Comparison of ENCODE assay signal across 8 cellular contexts in the genomic region with DNA sequence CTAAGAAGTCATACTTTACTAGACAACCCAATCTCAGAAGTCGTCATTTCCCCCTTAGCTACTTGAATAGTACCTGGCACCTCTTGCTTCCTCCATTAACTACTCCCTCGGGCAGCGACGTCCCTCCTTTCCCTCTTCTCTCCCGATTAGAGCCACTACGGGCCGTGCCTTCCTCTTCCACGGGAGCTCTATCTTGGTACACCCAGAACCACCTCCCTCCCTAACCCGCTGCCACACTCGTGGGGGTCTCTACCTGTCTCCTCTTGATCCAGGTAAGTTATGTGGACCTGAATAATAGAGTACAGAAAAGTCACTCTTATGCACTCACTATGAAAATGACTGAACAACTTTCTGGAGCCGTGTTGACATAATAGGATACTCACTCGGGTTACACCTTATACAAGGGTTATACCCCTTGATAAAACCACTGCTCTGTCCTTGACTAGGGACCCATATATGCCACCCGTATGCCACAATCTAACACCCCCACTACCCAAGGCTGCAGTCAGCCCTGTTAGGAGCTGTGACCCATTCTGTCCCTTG. TPM values are rescaled to one million over a fixed set of nuclear protein-coding genes. Genes with fewer than 3 reads are reported as not detected.
DNase-seq lines count a peak whose midpoint lies in the region; ATAC-seq, FAIRE-seq and TF ChIP-seq lines count a peak whose summit lies in the region.

No MANE protein-coding gene starts in this region.

- H3K36me3 Mint-ChIP-seq in CD8-positive, alpha-beta memory T cell: peaks cover 0 to 30% (median 3%) of the 10 kb centered on the region in 3 donors
- H3K36me3 Mint-ChIP-seq in stimulated activated naive CD8-positive, alpha-beta T cell treated with anti-CD3 and anti-CD28 coated beads, Interleukin-15, Interleukin-2, amounts not matched to agents 100 ng/mL and 50 ng/mL, for 24 hours (ENCODE audit: low read depth): peaks cover 18% of the 10 kb centered on the region

- H3K4me1 ChIP-seq in CD8-positive, alpha-beta memory T cell (ENCODE audit: insufficient read depth, low read length): peaks cover 29% of the 10 kb centered on the region
- H3K4me1 ChIP-seq in Loucy (ENCODE audit: insufficient read depth, low read length, poor library complexity, severe bottlenecking): peaks cover 36% of the 10 kb centered on the region
- H3K4me1 ChIP-seq in keratinocyte (ENCODE audit: control insufficient read depth, extremely low read depth, insufficient read depth, low read length): peaks cover 16% of the 10 kb centered on the region

- DNase-seq in CD8-positive, alpha-beta memory T cell: no peak
- no peak for DNase-seq in astrocyte of the spinal cord (ENCODE audit: low read depth, low spot score)
- no peak for DNase-seq in keratinocyte (ENCODE audit: low read depth, low spot score)
- no peak for DNase-seq in RKO (ENCODE audit: low spot score)

- POLR2A ChIA-PET in CD8-positive, alpha-beta memory T cell (lab: Charles Lee): no interaction called here

- no peaks in the 10 kb centered on the region for H4K20me1 ChIP-seq in Loucy (ENCODE audit: insufficient read depth, low read length, poor library complexity, severe bottlenecking)
- H4K20me1 ChIP-seq in keratinocyte (ENCODE audit: control insufficient read depth, extremely low read depth, insufficient read depth, low read length): peaks cover 4% of the 10 kb centered on the region

- CTCF ChIA-PET in CD8-positive, alpha-beta memory T cell (lab: Charles Lee): interaction anchor here (0.9 to 2.1 kb wide), 5 partner anchors 21 to 53 kb away, joined by 3 to 8 read pairs (median 4); a partner anchor contains a TSS

- peak overlapping the region; percentile 90 to 100 (median 98) for H3K27ac Mint-ChIP-seq in CD8-positive, alpha-beta memory T cell
- peak overlapping the region; percentile 96 for H3K27ac Mint-ChIP-seq in stimulated activated naive CD8-positive, alpha-beta T cell treated with anti-CD3 and anti-CD28 coated beads, Interleukin-15, Interleukin-2, amounts not matched to agents 100 ng/mL and 50 ng/mL, for 24 hours

- H3K79me2 ChIP-seq in Loucy (ENCODE audit: insufficient read depth, low read length) (peaks cover 41% of the 10 kb centered on the region), keratinocyte (ENCODE audit: control insufficient read depth, insufficient read depth, low read length) (peaks cover 40% of the 10 kb centered on the region)

- H3K4me2 ChIP-seq in Loucy (ENCODE audit: low read depth, low read length, poor library complexity, severe bottlenecking) (peak overlapping the region; percentile 92), keratinocyte (ENCODE audit: control insufficient read depth, extremely low read depth, insufficient read depth, low read depth, low read length) (peak overlapping the region; percentile 100)

- H3K9me3 Mint-ChIP-seq in CD8-positive, alpha-beta memory T cell: no peaks in the 10 kb centered on the region
- H3K9me3 Mint-ChIP-seq in stimulated activated naive CD8-positive, alpha-beta T cell treated with anti-CD3 and anti-CD28 coated beads, Interleukin-15, Interleukin-2, amounts not matched to agents 100 ng/mL and 50 ng/mL, for 24 hours: no peaks in the 10 kb centered on the region

- H3K9me1 ChIP-seq in keratinocyte (ENCODE audit: control insufficient read depth, extremely low read depth, insufficient read depth, low read length): no peaks in the 10 kb centered on the region

- ATAC-seq in GM21423 (IDR thresholded peaks at IDR 0.05; ENCODE audit: unreplicated experiment): peak; percentile 17
- no peak for ATAC-seq in GM19023 (IDR thresholded peaks at IDR 0.05; ENCODE audit: unreplicated experiment)

- no peak for TF ChIP-seq CTCF in Loucy (conservative IDR thresholded peaks at IDR 0.05; ENCODE audit: low read length)
- no peak for TF ChIP-seq CTCF in astrocyte of the spinal cord (IDR thresholded peaks at IDR 0.05; ENCODE audit: low read depth, low read length)
- no peak for TF ChIP-seq CTCF in keratinocyte (optimal IDR thresholded peaks at IDR 0.05 in 1 of 3, IDR thresholded peaks at IDR 0.05 in 1 of 3, conservative IDR thresholded peaks at IDR 0.05 in 1 of 3; ENCODE audit: extremely low read depth in 1 of 3, insufficient read depth in 2 of 3, low read length in 3 of 3)

- FAIRE-seq in keratinocyte (lab: Jason Lieb, UNC): no peak

- in situ Hi-C loops in astrocyte of the spinal cord (cut with HindIII; ENCODE audit: low sequenced_read_pairs): no loop called here

- peak overlapping the region; percentile 93 to 99 (median 97) for H3K4me3 Mint-ChIP-seq in CD8-positive, alpha-beta memory T cell
- peak overlapping the region; percentile 94 for H3K4me3 Mint-ChIP-seq in stimulated activated naive CD8-positive, alpha-beta T cell treated with anti-CD3 and anti-CD28 coated beads, Interleukin-15, Interleukin-2, amounts not matched to agents 100 ng/mL and 50 ng/mL, for 24 hours

- H2AFZ ChIP-seq in Loucy (ENCODE audit: low read length) (peak overlapping the region; percentile 95), keratinocyte (ENCODE audit: control insufficient read depth, low read length) (peak overlapping the region; percentile 99)

- H3F3A ChIP-seq in Loucy (ENCODE audit: low read depth): no peaks in the 10 kb centered on the region

- no peaks in the 10 kb centered on the region for H3K36me3 ChIP-seq in CD8-positive, alpha-beta memory T cell (ENCODE audit: insufficient read depth, low read length)
- H3K36me3 ChIP-seq in Loucy (ENCODE audit: insufficient read depth, low read length): peaks cover 21% of the 10 kb centered on the region; the same call in 1 of the 2 replicates
- no peaks in the 10 kb centered on the region for H3K36me3 ChIP-seq in keratinocyte (ENCODE audit: control insufficient read depth in 2 of 2, extremely low read depth in 1 of 2, insufficient read depth in 2 of 2, low read length in 2 of 2)

- H3K4me1 Mint-ChIP-seq in CD8-positive, alpha-beta memory T cell: peaks cover 39 to 56% (median 52%) of the 10 kb centered on the region in 3 donors
- H3K4me1 Mint-ChIP-seq in stimulated activated naive CD8-positive, alpha-beta T cell treated with anti-CD3 and anti-CD28 coated beads, Interleukin-15, Interleukin-2, amounts not matched to agents 100 ng/mL and 50 ng/mL, for 24 hours (ENCODE audit: low read depth): peaks cover 36% of the 10 kb centered on the region

- H3K9ac ChIP-seq in Loucy (ENCODE audit: low read depth, low read length, poor library complexity, severe bottlenecking) (peak overlapping the region; percentile 82), keratinocyte (ENCODE audit: control insufficient read depth, extremely low read depth, insufficient read depth, low read length) (peak overlapping the region; percentile 91)

- no peaks in the 10 kb centered on the region for H3K9me3 ChIP-seq in CD8-positive, alpha-beta memory T cell (ENCODE audit: low read length)
- no peaks in the 10 kb centered on the region for H3K9me3 ChIP-seq in Loucy (ENCODE audit: insufficient read depth, low read depth, low read length)
- no peaks in the 10 kb centered on the region for H3K9me3 ChIP-seq in keratinocyte (ENCODE audit: control insufficient read depth, low read depth, low read length)

- dilution Hi-C loops in keratinocyte (cut with MboI; ENCODE audit: extremely low pct_ligation_motif_present, low sequenced_read_pairs): no loop called here

- no peaks in the 10 kb centered on the region for H3K9me2 ChIP-seq in Loucy (replicated peaks; ENCODE audit: low read depth, low read length)

- H3K27me3 Mint-ChIP-seq in CD8-positive, alpha-beta memory T cell: no peaks in the 10 kb centered on the region
- H3K27me3 Mint-ChIP-seq in stimulated activated naive CD8-positive, alpha-beta T cell treated with anti-CD3 and anti-CD28 coated beads, Interleukin-15, Interleukin-2, amounts not matched to agents 100 ng/mL and 50 ng/mL, for 24 hours: no peaks in the 10 kb centered on the region

- no peaks in the 10 kb centered on the region for H3K27me3 ChIP-seq in CD8-positive, alpha-beta memory T cell (ENCODE audit: insufficient read depth, low read length, poor library complexity, severe bottlenecking)
- H3K27me3 ChIP-seq in Loucy (ENCODE audit: insufficient read depth, low read length, poor library complexity, severe bottlenecking): no peaks in the 10 kb centered on the region
- H3K27me3 ChIP-seq in keratinocyte (ENCODE audit: control insufficient read depth, extremely low read depth, insufficient read depth, low read length): no peaks in the 10 kb centered on the region

- peak overlapping the region; percentile 72 for H3K4me3 ChIP-seq in CD8-positive, alpha-beta memory T cell (ENCODE audit: low read length)
- H3K4me3 ChIP-seq in Loucy (ENCODE audit: low read length, poor library complexity, severe bottlenecking) (peak overlapping the region; percentile 87), astrocyte of the spinal cord (ENCODE audit: low read depth, low read length) (peak overlapping the region; percentile 80), keratinocyte (ENCODE audit: control insufficient read depth in 2 of 3, extremely low read depth in 1 of 3, insufficient read depth in 2 of 3, low read depth in 1 of 3, low read length in 3 of 3) (peak overlapping the region; percentile 89 to 97 (median 93))

- H3K27ac ChIP-seq in CD8-positive, alpha-beta memory T cell (ENCODE audit: low read depth, low read length): peak overlapping the region; percentile 77
- peak overlapping the region; percentile 94 for H3K27ac ChIP-seq in keratinocyte (ENCODE audit: control insufficient read depth, insufficient read depth, low read length)

RNA-seq across cellular contexts. Expression of a gene that starts 0.6 kb away (rescaled TPM):
- total RNA-seq in CD8-positive, alpha-beta memory T cell: 10 to 100 TPM; 25.6 to 27.3 TPM
- 45.7 TPM for polyA plus RNA-seq in CD8-positive, alpha-beta memory T cell
- 5.3 to 17.7 TPM (median 10.9 TPM) in 3 replicates for polyA plus RNA-seq in keratinocyte
- polyA plus RNA-seq in keratinocyte (2011; ENCODE audit: low read depth): 16.3 TPM
- 5.4 and 6.8 TPM in 2 replicates for polyA plus RNA-seq in keratinocyte (2011; cell fraction: cytosol; rRNA removed)
- polyA plus RNA-seq in keratinocyte (2011; cell fraction: nucleus; rRNA removed): 10.9 and 16.6 TPM in 2 replicates
- 14.0 and 15.6 TPM in 2 replicates for polyA plus RNA-seq in keratinocyte (2012; ENCODE audit: low replicate concordance)
- polyA minus RNA-seq in keratinocyte: 2.5 to 17.6 TPM (median 15.4 TPM) in 3 replicates
- 17.5 TPM for polyA minus RNA-seq in keratinocyte (2011; cell fraction: cytosol; rRNA and poly(A)+ RNA removed)
- polyA minus RNA-seq in keratinocyte (2011; cell fraction: nucleus; rRNA and poly(A)+ RNA removed): 5.6 and 34.1 TPM in 2 replicates

RNA-seq across cellular contexts. Expression of a gene that starts 25.3 kb away (rescaled TPM):
- total RNA-seq in CD8-positive, alpha-beta memory T cell: 10 to 100 TPM; 15.6 to 19.0 TPM
- polyA plus RNA-seq in CD8-positive, alpha-beta memory T cell: 20.9 TPM
- 9.3 to 17.5 TPM (median 13.6 TPM) in 3 replicates for polyA plus RNA-seq in keratinocyte
- polyA plus RNA-seq in keratinocyte (2011; ENCODE audit: low read depth): 3.1 TPM
- 8.9 and 14.8 TPM in 2 replicates for polyA plus RNA-seq in keratinocyte (2011; cell fraction: cytosol; rRNA removed)
- polyA plus RNA-seq in keratinocyte (2011; cell fraction: nucleus; rRNA removed): 3.7 and 5.8 TPM in 2 replicates
- 15.7 and 21.5 TPM in 2 replicates for polyA plus RNA-seq in keratinocyte (2012; ENCODE audit: low replicate concordance)
- polyA minus RNA-seq in keratinocyte: 2.3 to 6.7 TPM (median 4.0 TPM) in 3 replicates
- polyA minus RNA-seq in keratinocyte (2011; cell fraction: cytosol; rRNA and poly(A)+ RNA removed): 11.3 TPM
- 2.9 and 3.4 TPM in 2 replicates for polyA minus RNA-seq in keratinocyte (2011; cell fraction: nucleus; rRNA and poly(A)+ RNA removed)
